21 cellular contexts compared by ENCODE assay signal in genomic region chr16:26981266-26981938, GRCh38.
DNase-seq lines count a peak whose midpoint lies in the region; ATAC-seq and TF ChIP-seq lines count a peak whose summit lies in the region.
"Had no signal": no experiment of that assay in that cellular context is flagged by ENCODE, and none has a peak within 500 bp of the region (broad histone marks: within the 10 kb centered on the region; RNA-seq: fewer than 3 reads in every experiment).

No MANE protein-coding gene starts in this region.

- H3K27me3 ChIP-seq in GM23248 (replicated peaks; ENCODE audit: insufficient read depth) (no peaks in the 10 kb centered on the region), heart right ventricle (peaks cover 0 to 22% (median 8%) of the 10 kb centered on the region in 7 donors)
- H3K27me3 ChIP-seq: breast epithelium, SJCRH30 had no signal

- peak overlapping the region; percentile 49 for H3K4me2 ChIP-seq in GM23248 (ENCODE audit: unreplicated experiment)

- 11 to 16% methylated on average over 8 of the region's 8 CpGs for WGBS in GM23248 (ENCODE audit: low coverage in 1 of 2, low lambda C conversion rate in 2 of 2, missing lambda C conversion rate in 2 of 2), 2 experiments
- 52 to 57% methylated on average over 8 of the region's 8 CpGs for WGBS in heart right ventricle, 2 donors

- TF ChIP-seq CTCF in fibroblast of the aortic adventitia (IDR thresholded peaks at IDR 0.05; ENCODE audit: insufficient read depth, low read length): no peak
- TF ChIP-seq CTCF in heart right ventricle (IDR thresholded peaks at IDR 0.05): no peak
- no peak for TF ChIP-seq CTCF in chondrocyte (IDR thresholded peaks at IDR 0.05)

- no peak overlapping the region for H3K9ac ChIP-seq in GM23248

- H3K4me3 ChIP-seq in GM23248 (no peak overlapping the region), fibroblast of the aortic adventitia (ENCODE audit: low read depth, low read length) (no peak overlapping the region), heart right ventricle (no peak overlapping the region)
- H3K4me3 ChIP-seq: breast epithelium, left ventricle myocardium inferior, mucosa of descending colon, SJCRH30, spleen had no signal

- H3K36me3 Mint-ChIP-seq in chondrocyte (ENCODE audit: low read depth): no peaks in the 10 kb centered on the region
- H3K36me3 Mint-ChIP-seq: activated CD4-positive, alpha-beta memory T cell treated with anti-CD3 and anti-CD28 coated beads for 36 hours; activated naive CD4-positive, alpha-beta T cell treated with anti-CD3 and anti-CD28 coated beads, Interleukin-2, amount 10 ng/mL, durations not matched to agents 7 days and 5 days; CD8-positive, alpha-beta T cell had no signal

- peak overlapping the region; percentile 11; the same call in 1 of the 2 replicates for H3K27ac ChIP-seq in GM23248
- H3K27ac ChIP-seq in heart right ventricle: no peak overlapping the region
- H3K27ac ChIP-seq: breast epithelium, left ventricle myocardium inferior, SJCRH30, spleen, WERI-Rb-1 had no signal

- H3K9me2 ChIP-seq in GM23248 (ENCODE audit: insufficient read depth): no peaks in the 10 kb centered on the region

- ATAC-seq in heart right ventricle (no peak), GM18867 (IDR thresholded peaks at IDR 0.05; ENCODE audit: unreplicated experiment) (no peak)
- ATAC-seq: CD8-positive, alpha-beta T cell; mucosa of descending colon had no signal

- H3K9me3 Mint-ChIP-seq in chondrocyte (ENCODE audit: low read depth): peaks cover 3% of the 10 kb centered on the region
- H3K9me3 Mint-ChIP-seq: activated CD4-positive, alpha-beta memory T cell treated with anti-CD3 and anti-CD28 coated beads for 36 hours; activated naive CD4-positive, alpha-beta T cell treated with anti-CD3 and anti-CD28 coated beads, Interleukin-2, amount 10 ng/mL, durations not matched to agents 7 days and 5 days; CD8-positive, alpha-beta T cell had no signal

- no peak overlapping the region for H3K27ac Mint-ChIP-seq in chondrocyte (ENCODE audit: unreplicated experiment)
- H3K27ac Mint-ChIP-seq: activated CD4-positive, alpha-beta memory T cell treated with anti-CD3 and anti-CD28 coated beads for 36 hours; CD8-positive, alpha-beta T cell had no signal

- H3K9me3 ChIP-seq in GM23248 (ENCODE audit: low read depth): no peaks in the 10 kb centered on the region
- peaks cover 0 to 9% (median 0%) of the 10 kb centered on the region in 11 donors for H3K9me3 ChIP-seq in heart right ventricle
- H3K9me3 ChIP-seq: breast epithelium, mucosa of descending colon, SJCRH30, spleen had no signal

- H4K20me1 ChIP-seq in GM23248 (ENCODE audit: insufficient read depth): no peaks in the 10 kb centered on the region

- H3K4me1 ChIP-seq in GM23248 (ENCODE audit: insufficient read depth) (peaks cover 27% of the 10 kb centered on the region), heart right ventricle (no peaks in the 10 kb centered on the region)
- H3K4me1 ChIP-seq: breast epithelium, left ventricle myocardium inferior, SJCRH30, spleen had no signal

- H3K36me3 ChIP-seq in GM23248 (ENCODE audit: low read depth) (no peaks in the 10 kb centered on the region), heart right ventricle (no peaks in the 10 kb centered on the region)
- H3K36me3 ChIP-seq: breast epithelium, left ventricle myocardium inferior, SJCRH30, spleen, WERI-Rb-1 had no signal

- no peaks in the 10 kb centered on the region for H3K79me2 ChIP-seq in GM23248 (ENCODE audit: insufficient read depth)

- H3K4me1 Mint-ChIP-seq in chondrocyte (ENCODE audit: low read depth): no peaks in the 10 kb centered on the region
- H3K4me1 Mint-ChIP-seq: activated naive CD4-positive, alpha-beta T cell treated with anti-CD3 and anti-CD28 coated beads, Interleukin-2, amount 10 ng/mL, durations not matched to agents 7 days and 5 days had no signal

- H3K4me3 Mint-ChIP-seq in chondrocyte (ENCODE audit: unreplicated experiment): no peak overlapping the region
- H3K4me3 Mint-ChIP-seq: activated CD4-positive, alpha-beta memory T cell treated with anti-CD3 and anti-CD28 coated beads for 36 hours; activated naive CD4-positive, alpha-beta T cell treated with anti-CD3 and anti-CD28 coated beads, Interleukin-2, amount 10 ng/mL, durations not matched to agents 7 days and 5 days; CD8-positive, alpha-beta T cell had no signal

- intact Hi-C loops in heart right ventricle (cut with DNase I): loop anchor here in 1 of 10 donors (10.0 kb wide), 1 partner anchor 47 kb away; no protein-coding TSS in a partner anchor

- DNase-seq in AG08395 (ENCODE audit: low spot score) (peak; percentile 76), GM23248 (peak; percentile 90), amniotic epithelial cell (ENCODE audit: low read depth) (peak; percentile 78), fibroblast of the aortic adventitia (ENCODE audit: low read depth) (peak; percentile 38), heart right ventricle (no peak), chondrocyte (ENCODE audit: low spot score) (no peak), NCI-H2081 (lab: John Stamatoyannopoulos, UW) (no peak)
- DNase-seq: activated CD4-positive, alpha-beta memory T cell treated with anti-CD3 and anti-CD28 coated beads for 36 hours; activated naive CD4-positive, alpha-beta T cell treated with anti-CD3 and anti-CD28 coated beads, Interleukin-2, amount 10 ng/mL, durations not matched to agents 7 days and 5 days; CD8-positive, alpha-beta T cell; glutamatergic neuron; KG1; left ventricle myocardium inferior; mucosa of descending colon; NCI-H1048; spleen; T-helper 2 cell; WERI-Rb-1 had no signal

- no peaks in the 10 kb centered on the region for H3K27me3 Mint-ChIP-seq in chondrocyte (ENCODE audit: low read depth)

- peaks cover 25% of the 10 kb centered on the region; the same call in 1 of the 2 replicates for H3F3A ChIP-seq in GM23248 (ENCODE audit: insufficient read depth)

- H2AFZ ChIP-seq in GM23248: no peak overlapping the region

- in situ Hi-C loops in GM23248 (cut with MboI): no loop called here

Comparison
In these comparisons a context has a peak if more than half of its experiments do, and no peak if none do; other contexts are left out.
1. DNase-seq: peak in AG08395 (single experiment), GM23248 (single experiment), amniotic epithelial cell (single experiment) and fibroblast of the aortic adventitia (single experiment); none in heart right ventricle (0 of 2), chondrocyte (single experiment) and NCI-H2081 (0 of 2).